1 cellular context compared by ENCODE assay signal in the genomic region with DNA sequence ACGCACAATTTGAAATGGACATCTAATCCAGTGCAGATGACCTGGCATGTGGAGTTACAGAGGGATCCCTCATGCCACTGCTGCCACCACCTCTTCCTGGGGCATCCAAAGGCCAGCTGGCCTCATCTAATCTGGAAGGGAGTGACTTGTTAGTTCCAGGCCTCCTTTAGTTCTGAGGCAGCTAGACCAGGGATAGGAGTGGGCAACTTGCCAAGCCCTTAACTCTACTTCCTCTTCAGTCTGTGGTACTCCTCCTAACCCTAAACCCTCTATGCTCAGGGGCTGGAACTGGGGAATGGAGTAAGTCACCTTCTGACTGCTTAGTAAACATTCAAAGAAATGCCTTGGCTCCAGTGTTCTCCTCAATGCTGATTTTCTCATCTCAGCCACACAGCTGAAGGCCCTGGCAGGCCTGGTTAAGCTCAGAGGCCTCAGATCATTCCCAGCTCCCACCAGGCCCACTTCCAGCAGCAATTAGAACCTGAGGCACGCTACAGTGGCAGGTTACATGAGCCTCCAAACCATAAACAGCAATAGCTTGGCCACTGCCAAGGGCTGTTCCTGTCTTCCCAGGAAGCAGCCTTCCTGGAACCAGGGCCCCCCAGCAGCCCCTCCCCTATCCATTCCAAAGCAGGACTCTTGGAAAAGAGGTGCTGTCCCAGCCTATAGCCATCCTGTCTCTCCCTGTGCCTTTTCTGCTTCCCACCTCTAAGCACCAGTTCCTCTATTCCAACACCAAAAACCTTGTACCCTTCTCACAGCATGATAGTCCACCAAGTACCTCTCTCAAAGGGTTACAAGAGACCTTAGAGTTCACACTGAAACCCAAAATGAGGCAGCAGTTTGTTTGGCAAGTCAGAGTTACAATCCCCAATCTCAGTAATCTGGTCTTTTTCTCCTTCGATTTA.
TF ChIP-seq lines count a peak whose summit lies in the region.

No MANE protein-coding gene starts in this region.

TF ChIP-seq in K562, 482 proteins besides CTCF, POLR2A, EP300 and RAD21 (continued from another document and continues in another):
- TF ChIP-seq, protein P1, sequence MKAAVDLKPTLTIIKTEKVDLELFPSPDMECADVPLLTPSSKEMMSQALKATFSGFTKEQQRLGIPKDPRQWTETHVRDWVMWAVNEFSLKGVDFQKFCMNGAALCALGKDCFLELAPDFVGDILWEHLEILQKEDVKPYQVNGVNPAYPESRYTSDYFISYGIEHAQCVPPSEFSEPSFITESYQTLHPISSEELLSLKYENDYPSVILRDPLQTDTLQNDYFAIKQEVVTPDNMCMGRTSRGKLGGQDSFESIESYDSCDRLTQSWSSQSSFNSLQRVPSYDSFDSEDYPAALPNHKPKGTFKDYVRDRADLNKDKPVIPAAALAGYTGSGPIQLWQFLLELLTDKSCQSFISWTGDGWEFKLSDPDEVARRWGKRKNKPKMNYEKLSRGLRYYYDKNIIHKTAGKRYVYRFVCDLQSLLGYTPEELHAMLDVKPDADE (conservative IDR thresholded peaks at IDR 0.05; ENCODE audit: control insufficient read depth, low read depth, low read length): no peak
- TF ChIP-seq ZNF197 (CRISPR knock-in tag; IDR thresholded peaks at IDR 0.05; ENCODE audit: low read depth) (no peak), MIER1 (IDR thresholded peaks at IDR 0.05; ENCODE audit: low read depth) (no peak), SPI1 (IDR thresholded peaks at IDR 0.05; ENCODE audit: borderline replicate concordance, low read depth, low read length) (peak; percentile 60; the same call in 1 of the 2 replicates), NR2C1 (IDR thresholded peaks at IDR 0.05) (no peak), NR2C1 (tag; IDR thresholded peaks at IDR 0.05) (no peak), MEIS2 (IDR thresholded peaks at IDR 0.05; ENCODE audit: partially characterized antibody) (no peak), ILF3 (IDR thresholded peaks at IDR 0.05; ENCODE audit: borderline replicate concordance) (no peak), HOXB6 (CRISPR knock-in tag; IDR thresholded peaks at IDR 0.05; ENCODE audit: borderline replicate concordance) (no peak), FUS (optimal IDR thresholded peaks at IDR 0.05; ENCODE audit: low read depth, low read length) (no peak), LCOR (CRISPR knock-in tag; IDR thresholded peaks at IDR 0.05) (no peak), MCM7 (IDR thresholded peaks at IDR 0.05) (no peak), EWSR1 (IDR thresholded peaks at IDR 0.05; ENCODE audit: borderline replicate concordance, low read depth, partially characterized antibody) (no peak), CBX3 (IDR thresholded peaks at IDR 0.05; ENCODE audit: borderline replicate concordance in 1 of 2, low read length in 2 of 2) (peak in 1 of 2 experiments; percentile 30; a peak in 1 of 3 replicates), ZFP30 (CRISPR knock-in tag; IDR thresholded peaks at IDR 0.05; ENCODE audit: borderline replicate concordance) (no peak), GABPB2 (CRISPR knock-in tag; conservative IDR thresholded peaks at IDR 0.05) (no peak), CSDE1 (IDR thresholded peaks at IDR 0.05) (no peak), ZNF354B (CRISPR knock-in tag; IDR thresholded peaks at IDR 0.05) (no peak), NELFE (IDR thresholded peaks at IDR 0.05; ENCODE audit: insufficient read depth, insufficient read length) (no peak), FOXM1 (IDR thresholded peaks at IDR 0.05; ENCODE audit: low read depth) (no peak), FOXM1 (CRISPR knock-in tag; IDR thresholded peaks at IDR 0.05; ENCODE audit: low read depth) (no peak), ZNF316 (IDR thresholded peaks at IDR 0.05) (no peak), ZNF583 (CRISPR knock-in tag; IDR thresholded peaks at IDR 0.05) (no peak; the same call in 1 of the 2 replicates), HMG20A (CRISPR knock-in tag; conservative IDR thresholded peaks at IDR 0.05) (no peak), ELF2 (CRISPR knock-in tag; IDR thresholded peaks at IDR 0.05) (no peak), BDP1 (IDR thresholded peaks at IDR 0.05; ENCODE audit: insufficient read depth, insufficient read length) (no peak), CREM (IDR thresholded peaks at IDR 0.05; ENCODE audit: low read depth) (no peak), ARNT (IDR thresholded peaks at IDR 0.05) (no peak), ZNF586 (CRISPR knock-in tag; conservative IDR thresholded peaks at IDR 0.05) (no peak), E2F3 (CRISPR knock-in tag; IDR thresholded peaks at IDR 0.05) (no peak), PCBP2 (IDR thresholded peaks at IDR 0.05; ENCODE audit: low read depth, low read length, poor library complexity, severe bottlenecking) (no peak), DPF2 (IDR thresholded peaks at IDR 0.05) (no peak), NR2F6 (CRISPR knock-in tag; IDR thresholded peaks at IDR 0.05) (0 out of 2 replicates have a peak, but pooled peaks have one; percentile 56)
- TF ChIP-seq, protein P2, sequence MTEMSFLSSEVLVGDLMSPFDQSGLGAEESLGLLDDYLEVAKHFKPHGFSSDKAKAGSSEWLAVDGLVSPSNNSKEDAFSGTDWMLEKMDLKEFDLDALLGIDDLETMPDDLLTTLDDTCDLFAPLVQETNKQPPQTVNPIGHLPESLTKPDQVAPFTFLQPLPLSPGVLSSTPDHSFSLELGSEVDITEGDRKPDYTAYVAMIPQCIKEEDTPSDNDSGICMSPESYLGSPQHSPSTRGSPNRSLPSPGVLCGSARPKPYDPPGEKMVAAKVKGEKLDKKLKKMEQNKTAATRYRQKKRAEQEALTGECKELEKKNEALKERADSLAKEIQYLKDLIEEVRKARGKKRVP (CRISPR knock-in tag; IDR thresholded peaks at IDR 0.05): peak; percentile 43; the same call in 1 of the 2 replicates
- TF ChIP-seq, protein P3, sequence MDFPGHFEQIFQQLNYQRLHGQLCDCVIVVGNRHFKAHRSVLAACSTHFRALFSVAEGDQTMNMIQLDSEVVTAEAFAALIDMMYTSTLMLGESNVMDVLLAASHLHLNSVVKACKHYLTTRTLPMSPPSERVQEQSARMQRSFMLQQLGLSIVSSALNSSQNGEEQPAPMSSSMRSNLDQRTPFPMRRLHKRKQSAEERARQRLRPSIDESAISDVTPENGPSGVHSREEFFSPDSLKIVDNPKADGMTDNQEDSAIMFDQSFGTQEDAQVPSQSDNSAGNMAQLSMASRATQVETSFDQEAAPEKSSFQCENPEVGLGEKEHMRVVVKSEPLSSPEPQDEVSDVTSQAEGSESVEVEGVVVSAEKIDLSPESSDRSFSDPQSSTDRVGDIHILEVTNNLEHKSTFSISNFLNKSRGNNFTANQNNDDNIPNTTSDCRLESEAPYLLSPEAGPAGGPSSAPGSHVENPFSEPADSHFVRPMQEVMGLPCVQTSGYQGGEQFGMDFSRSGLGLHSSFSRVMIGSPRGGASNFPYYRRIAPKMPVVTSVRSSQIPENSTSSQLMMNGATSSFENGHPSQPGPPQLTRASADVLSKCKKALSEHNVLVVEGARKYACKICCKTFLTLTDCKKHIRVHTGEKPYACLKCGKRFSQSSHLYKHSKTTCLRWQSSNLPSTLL (IDR thresholded peaks at IDR 0.05): no peak
- TF ChIP-seq, protein P4, sequence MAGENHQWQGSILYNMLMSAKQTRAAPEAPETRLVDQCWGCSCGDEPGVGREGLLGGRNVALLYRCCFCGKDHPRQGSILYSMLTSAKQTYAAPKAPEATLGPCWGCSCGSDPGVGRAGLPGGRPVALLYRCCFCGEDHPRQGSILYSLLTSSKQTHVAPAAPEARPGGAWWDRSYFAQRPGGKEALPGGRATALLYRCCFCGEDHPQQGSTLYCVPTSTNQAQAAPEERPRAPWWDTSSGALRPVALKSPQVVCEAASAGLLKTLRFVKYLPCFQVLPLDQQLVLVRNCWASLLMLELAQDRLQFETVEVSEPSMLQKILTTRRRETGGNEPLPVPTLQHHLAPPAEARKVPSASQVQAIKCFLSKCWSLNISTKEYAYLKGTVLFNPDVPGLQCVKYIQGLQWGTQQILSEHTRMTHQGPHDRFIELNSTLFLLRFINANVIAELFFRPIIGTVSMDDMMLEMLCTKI (IDR thresholded peaks at IDR 0.05; ENCODE audit: partially characterized antibody): no peak
- TF ChIP-seq, protein P5, sequence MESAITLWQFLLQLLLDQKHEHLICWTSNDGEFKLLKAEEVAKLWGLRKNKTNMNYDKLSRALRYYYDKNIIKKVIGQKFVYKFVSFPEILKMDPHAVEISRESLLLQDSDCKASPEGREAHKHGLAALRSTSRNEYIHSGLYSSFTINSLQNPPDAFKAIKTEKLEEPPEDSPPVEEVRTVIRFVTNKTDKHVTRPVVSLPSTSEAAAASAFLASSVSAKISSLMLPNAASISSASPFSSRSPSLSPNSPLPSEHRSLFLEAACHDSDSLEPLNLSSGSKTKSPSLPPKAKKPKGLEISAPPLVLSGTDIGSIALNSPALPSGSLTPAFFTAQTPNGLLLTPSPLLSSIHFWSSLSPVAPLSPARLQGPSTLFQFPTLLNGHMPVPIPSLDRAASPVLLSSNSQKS (CRISPR knock-in tag; IDR thresholded peaks at IDR 0.05): no peak
- TF ChIP-seq, protein P6, sequence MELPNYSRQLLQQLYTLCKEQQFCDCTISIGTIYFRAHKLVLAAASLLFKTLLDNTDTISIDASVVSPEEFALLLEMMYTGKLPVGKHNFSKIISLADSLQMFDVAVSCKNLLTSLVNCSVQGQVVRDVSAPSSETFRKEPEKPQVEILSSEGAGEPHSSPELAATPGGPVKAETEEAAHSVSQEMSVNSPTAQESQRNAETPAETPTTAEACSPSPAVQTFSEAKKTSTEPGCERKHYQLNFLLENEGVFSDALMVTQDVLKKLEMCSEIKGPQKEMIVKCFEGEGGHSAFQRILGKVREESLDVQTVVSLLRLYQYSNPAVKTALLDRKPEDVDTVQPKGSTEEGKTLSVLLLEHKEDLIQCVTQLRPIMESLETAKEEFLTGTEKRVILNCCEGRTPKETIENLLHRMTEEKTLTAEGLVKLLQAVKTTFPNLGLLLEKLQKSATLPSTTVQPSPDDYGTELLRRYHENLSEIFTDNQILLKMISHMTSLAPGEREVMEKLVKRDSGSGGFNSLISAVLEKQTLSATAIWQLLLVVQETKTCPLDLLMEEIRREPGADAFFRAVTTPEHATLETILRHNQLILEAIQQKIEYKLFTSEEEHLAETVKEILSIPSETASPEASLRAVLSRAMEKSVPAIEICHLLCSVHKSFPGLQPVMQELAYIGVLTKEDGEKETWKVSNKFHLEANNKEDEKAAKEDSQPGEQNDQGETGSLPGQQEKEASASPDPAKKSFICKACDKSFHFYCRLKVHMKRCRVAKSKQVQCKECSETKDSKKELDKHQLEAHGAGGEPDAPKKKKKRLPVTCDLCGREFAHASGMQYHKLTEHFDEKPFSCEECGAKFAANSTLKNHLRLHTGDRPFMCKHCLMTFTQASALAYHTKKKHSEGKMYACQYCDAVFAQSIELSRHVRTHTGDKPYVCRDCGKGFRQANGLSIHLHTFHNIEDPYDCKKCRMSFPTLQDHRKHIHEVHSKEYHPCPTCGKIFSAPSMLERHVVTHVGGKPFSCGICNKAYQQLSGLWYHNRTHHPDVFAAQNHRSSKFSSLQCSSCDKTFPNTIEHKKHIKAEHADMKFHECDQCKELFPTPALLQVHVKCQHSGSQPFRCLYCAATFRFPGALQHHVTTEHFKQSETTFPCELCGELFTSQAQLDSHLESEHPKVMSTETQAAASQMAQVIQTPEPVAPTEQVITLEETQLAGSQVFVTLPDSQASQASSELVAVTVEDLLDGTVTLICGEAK (IDR thresholded peaks at IDR 0.05): no peak
- TF ChIP-seq, protein P6 (CRISPR knock-in tag; IDR thresholded peaks at IDR 0.05): no peak
- TF ChIP-seq, protein P7, sequence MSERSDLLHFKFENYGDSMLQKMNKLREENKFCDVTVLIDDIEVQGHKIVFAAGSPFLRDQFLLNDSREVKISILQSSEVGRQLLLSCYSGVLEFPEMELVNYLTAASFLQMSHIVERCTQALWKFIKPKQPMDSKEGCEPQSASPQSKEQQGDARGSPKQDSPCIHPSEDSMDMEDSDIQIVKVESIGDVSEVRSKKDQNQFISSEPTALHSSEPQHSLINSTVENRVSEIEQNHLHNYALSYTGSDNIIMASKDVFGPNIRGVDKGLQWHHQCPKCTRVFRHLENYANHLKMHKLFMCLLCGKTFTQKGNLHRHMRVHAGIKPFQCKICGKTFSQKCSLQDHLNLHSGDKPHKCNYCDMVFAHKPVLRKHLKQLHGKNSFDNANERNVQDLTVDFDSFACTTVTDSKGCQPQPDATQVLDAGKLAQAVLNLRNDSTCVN (CRISPR knock-in tag; IDR thresholded peaks at IDR 0.05): 0 out of 2 replicates have a peak, but pooled peaks have one; percentile 5
- TF ChIP-seq, protein P8, sequence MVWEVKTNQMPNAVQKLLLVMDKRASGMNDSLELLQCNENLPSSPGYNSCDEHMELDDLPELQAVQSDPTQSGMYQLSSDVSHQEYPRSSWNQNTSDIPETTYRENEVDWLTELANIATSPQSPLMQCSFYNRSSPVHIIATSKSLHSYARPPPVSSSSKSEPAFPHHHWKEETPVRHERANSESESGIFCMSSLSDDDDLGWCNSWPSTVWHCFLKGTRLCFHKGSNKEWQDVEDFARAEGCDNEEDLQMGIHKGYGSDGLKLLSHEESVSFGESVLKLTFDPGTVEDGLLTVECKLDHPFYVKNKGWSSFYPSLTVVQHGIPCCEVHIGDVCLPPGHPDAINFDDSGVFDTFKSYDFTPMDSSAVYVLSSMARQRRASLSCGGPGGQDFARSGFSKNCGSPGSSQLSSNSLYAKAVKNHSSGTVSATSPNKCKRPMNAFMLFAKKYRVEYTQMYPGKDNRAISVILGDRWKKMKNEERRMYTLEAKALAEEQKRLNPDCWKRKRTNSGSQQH (CRISPR knock-in tag; IDR thresholded peaks at IDR 0.05): 0 out of 2 replicates have a peak, but pooled peaks have one; percentile 39
- TF ChIP-seq, protein P9, sequence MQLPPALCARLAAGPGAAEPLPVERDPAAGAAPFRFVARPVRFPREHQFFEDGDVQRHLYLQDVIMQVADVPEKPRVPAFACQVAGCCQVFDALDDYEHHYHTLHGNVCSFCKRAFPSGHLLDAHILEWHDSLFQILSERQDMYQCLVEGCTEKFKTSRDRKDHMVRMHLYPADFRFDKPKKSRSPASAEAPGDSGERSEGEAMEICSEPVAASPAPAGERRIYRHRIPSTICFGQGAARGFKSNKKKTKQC (CRISPR knock-in tag; IDR thresholded peaks at IDR 0.05): no peak
